ENCODE assay signal across 2 cellular contexts in the genomic region with DNA sequence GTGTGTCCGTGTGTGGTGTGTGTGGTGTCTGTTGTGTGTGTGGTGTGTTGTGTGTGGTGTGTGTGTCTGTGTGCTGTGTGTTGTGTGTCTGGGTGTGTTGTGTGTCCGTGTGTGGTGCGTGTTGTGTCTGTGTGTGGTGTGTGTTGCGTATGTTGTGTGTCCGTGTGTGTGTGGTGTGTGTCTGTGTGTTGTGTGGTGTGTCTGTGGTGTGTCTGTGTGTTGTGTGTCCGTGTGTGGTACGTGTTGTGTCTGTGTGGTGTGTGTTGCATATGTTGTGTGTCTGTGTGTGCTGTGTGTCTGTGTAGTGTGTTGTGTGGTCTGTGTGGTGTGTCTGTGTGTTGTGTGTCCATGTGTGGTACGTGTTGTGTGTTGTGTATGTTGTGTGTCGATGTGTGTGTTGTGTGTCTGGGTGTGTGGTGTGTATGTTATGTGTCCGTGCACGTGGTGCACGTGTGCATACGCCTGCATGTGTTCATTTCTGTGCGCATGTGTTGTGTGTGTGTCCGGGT.
TF ChIP-seq lines count a peak whose summit lies in the region.

No MANE protein-coding gene starts in this region.

TF ChIP-seq in HEK293, 187 proteins besides CTCF, POLR2A, EP300 and RAD21 (continued from another document and continues in another):
- TF ChIP-seq, protein P1, sequence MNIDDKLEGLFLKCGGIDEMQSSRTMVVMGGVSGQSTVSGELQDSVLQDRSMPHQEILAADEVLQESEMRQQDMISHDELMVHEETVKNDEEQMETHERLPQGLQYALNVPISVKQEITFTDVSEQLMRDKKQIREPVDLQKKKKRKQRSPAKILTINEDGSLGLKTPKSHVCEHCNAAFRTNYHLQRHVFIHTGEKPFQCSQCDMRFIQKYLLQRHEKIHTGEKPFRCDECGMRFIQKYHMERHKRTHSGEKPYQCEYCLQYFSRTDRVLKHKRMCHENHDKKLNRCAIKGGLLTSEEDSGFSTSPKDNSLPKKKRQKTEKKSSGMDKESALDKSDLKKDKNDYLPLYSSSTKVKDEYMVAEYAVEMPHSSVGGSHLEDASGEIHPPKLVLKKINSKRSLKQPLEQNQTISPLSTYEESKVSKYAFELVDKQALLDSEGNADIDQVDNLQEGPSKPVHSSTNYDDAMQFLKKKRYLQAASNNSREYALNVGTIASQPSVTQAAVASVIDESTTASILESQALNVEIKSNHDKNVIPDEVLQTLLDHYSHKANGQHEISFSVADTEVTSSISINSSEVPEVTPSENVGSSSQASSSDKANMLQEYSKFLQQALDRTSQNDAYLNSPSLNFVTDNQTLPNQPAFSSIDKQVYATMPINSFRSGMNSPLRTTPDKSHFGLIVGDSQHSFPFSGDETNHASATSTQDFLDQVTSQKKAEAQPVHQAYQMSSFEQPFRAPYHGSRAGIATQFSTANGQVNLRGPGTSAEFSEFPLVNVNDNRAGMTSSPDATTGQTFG (tag by site-specific recombination; IDR thresholded peaks at IDR 0.05; ENCODE audit: borderline replicate concordance), result 0 out of 2 replicates have a peak, but pooled peaks have one; percentile 67
- TF ChIP-seq, protein P2, sequence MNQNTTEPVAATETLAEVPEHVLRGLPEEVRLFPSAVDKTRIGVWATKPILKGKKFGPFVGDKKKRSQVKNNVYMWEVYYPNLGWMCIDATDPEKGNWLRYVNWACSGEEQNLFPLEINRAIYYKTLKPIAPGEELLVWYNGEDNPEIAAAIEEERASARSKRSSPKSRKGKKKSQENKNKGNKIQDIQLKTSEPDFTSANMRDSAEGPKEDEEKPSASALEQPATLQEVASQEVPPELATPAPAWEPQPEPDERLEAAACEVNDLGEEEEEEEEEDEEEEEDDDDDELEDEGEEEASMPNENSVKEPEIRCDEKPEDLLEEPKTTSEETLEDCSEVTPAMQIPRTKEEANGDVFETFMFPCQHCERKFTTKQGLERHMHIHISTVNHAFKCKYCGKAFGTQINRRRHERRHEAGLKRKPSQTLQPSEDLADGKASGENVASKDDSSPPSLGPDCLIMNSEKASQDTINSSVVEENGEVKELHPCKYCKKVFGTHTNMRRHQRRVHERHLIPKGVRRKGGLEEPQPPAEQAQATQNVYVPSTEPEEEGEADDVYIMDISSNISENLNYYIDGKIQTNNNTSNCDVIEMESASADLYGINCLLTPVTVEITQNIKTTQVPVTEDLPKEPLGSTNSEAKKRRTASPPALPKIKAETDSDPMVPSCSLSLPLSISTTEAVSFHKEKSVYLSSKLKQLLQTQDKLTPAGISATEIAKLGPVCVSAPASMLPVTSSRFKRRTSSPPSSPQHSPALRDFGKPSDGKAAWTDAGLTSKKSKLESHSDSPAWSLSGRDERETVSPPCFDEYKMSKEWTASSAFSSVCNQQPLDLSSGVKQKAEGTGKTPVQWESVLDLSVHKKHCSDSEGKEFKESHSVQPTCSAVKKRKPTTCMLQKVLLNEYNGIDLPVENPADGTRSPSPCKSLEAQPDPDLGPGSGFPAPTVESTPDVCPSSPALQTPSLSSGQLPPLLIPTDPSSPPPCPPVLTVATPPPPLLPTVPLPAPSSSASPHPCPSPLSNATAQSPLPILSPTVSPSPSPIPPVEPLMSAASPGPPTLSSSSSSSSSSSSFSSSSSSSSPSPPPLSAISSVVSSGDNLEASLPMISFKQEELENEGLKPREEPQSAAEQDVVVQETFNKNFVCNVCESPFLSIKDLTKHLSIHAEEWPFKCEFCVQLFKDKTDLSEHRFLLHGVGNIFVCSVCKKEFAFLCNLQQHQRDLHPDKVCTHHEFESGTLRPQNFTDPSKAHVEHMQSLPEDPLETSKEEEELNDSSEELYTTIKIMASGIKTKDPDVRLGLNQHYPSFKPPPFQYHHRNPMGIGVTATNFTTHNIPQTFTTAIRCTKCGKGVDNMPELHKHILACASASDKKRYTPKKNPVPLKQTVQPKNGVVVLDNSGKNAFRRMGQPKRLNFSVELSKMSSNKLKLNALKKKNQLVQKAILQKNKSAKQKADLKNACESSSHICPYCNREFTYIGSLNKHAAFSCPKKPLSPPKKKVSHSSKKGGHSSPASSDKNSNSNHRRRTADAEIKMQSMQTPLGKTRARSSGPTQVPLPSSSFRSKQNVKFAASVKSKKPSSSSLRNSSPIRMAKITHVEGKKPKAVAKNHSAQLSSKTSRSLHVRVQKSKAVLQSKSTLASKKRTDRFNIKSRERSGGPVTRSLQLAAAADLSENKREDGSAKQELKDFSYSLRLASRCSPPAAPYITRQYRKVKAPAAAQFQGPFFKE (tag by site-specific recombination; IDR thresholded peaks at IDR 0.05; ENCODE audit: borderline replicate concordance), result peak; percentile 28; the same call in 1 of the 2 replicates
- peak; percentile 79; the same call in 1 of the 2 replicates for TF ChIP-seq ZNF571 (tag by site-specific recombination; IDR thresholded peaks at IDR 0.05)
- TF ChIP-seq, protein P3, sequence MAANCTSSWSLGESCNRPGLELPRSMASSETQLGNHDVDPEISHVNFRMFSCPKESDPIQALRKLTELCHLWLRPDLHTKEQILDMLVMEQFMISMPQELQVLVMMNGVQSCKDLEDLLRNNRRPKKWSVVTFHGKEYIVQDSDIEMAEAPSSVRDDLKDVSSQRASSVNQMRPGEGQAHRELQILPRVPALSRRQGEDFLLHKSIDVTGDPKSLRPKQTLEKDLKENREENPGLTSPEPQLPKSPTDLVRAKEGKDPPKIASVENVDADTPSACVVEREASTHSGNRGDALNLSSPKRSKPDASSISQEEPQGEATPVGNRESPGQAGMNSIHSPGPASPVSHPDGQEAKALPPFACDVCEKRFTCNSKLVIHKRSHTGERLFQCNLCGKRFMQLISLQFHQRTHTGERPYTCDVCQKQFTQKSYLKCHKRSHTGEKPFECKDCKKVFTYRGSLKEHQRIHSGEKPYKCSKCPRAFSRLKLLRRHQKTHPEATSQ (tag by site-specific recombination; IDR thresholded peaks at IDR 0.05), result 0 out of 2 replicates have a peak, but pooled peaks have one; percentile 66
- TF ChIP-seq ZNF239 (tag by site-specific recombination; IDR thresholded peaks at IDR 0.05), result peak; percentile 27
- TF ChIP-seq, protein P4, sequence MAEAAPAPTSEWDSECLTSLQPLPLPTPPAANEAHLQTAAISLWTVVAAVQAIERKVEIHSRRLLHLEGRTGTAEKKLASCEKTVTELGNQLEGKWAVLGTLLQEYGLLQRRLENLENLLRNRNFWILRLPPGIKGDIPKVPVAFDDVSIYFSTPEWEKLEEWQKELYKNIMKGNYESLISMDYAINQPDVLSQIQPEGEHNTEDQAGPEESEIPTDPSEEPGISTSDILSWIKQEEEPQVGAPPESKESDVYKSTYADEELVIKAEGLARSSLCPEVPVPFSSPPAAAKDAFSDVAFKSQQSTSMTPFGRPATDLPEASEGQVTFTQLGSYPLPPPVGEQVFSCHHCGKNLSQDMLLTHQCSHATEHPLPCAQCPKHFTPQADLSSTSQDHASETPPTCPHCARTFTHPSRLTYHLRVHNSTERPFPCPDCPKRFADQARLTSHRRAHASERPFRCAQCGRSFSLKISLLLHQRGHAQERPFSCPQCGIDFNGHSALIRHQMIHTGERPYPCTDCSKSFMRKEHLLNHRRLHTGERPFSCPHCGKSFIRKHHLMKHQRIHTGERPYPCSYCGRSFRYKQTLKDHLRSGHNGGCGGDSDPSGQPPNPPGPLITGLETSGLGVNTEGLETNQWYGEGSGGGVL (tag by site-specific recombination; IDR thresholded peaks at IDR 0.05), result 0 out of 2 replicates have a peak, but pooled peaks have one; percentile 10

TF ChIP-seq in WTC11, 78 proteins besides CTCF, POLR2A, EP300 and RAD21 (continued from another document):
- TF ChIP-seq, protein P5, sequence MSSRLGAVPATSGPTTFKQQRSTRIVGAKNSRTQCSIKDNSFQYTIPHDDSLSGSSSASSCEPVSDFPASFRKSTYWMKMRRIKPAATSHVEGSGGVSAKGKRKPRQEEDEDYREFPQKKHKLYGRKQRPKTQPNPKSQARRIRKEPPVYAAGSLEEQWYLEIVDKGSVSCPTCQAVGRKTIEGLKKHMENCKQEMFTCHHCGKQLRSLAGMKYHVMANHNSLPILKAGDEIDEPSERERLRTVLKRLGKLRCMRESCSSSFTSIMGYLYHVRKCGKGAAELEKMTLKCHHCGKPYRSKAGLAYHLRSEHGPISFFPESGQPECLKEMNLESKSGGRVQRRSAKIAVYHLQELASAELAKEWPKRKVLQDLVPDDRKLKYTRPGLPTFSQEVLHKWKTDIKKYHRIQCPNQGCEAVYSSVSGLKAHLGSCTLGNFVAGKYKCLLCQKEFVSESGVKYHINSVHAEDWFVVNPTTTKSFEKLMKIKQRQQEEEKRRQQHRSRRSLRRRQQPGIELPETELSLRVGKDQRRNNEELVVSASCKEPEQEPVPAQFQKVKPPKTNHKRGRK (CRISPR knock-in tag; IDR thresholded peaks at IDR 0.05; ENCODE audit: borderline replicate concordance), result no peak
- TF ChIP-seq, protein P6, sequence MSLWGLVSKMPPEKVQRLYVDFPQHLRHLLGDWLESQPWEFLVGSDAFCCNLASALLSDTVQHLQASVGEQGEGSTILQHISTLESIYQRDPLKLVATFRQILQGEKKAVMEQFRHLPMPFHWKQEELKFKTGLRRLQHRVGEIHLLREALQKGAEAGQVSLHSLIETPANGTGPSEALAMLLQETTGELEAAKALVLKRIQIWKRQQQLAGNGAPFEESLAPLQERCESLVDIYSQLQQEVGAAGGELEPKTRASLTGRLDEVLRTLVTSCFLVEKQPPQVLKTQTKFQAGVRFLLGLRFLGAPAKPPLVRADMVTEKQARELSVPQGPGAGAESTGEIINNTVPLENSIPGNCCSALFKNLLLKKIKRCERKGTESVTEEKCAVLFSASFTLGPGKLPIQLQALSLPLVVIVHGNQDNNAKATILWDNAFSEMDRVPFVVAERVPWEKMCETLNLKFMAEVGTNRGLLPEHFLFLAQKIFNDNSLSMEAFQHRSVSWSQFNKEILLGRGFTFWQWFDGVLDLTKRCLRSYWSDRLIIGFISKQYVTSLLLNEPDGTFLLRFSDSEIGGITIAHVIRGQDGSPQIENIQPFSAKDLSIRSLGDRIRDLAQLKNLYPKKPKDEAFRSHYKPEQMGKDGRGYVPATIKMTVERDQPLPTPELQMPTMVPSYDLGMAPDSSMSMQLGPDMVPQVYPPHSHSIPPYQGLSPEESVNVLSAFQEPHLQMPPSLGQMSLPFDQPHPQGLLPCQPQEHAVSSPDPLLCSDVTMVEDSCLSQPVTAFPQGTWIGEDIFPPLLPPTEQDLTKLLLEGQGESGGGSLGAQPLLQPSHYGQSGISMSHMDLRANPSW (CRISPR knock-in tag; conservative IDR thresholded peaks at IDR 0.05; ENCODE audit: low read depth), result no peak
- no peak for TF ChIP-seq HMGA2 (CRISPR knock-in tag; IDR thresholded peaks at IDR 0.05)
- TF ChIP-seq, protein P7, sequence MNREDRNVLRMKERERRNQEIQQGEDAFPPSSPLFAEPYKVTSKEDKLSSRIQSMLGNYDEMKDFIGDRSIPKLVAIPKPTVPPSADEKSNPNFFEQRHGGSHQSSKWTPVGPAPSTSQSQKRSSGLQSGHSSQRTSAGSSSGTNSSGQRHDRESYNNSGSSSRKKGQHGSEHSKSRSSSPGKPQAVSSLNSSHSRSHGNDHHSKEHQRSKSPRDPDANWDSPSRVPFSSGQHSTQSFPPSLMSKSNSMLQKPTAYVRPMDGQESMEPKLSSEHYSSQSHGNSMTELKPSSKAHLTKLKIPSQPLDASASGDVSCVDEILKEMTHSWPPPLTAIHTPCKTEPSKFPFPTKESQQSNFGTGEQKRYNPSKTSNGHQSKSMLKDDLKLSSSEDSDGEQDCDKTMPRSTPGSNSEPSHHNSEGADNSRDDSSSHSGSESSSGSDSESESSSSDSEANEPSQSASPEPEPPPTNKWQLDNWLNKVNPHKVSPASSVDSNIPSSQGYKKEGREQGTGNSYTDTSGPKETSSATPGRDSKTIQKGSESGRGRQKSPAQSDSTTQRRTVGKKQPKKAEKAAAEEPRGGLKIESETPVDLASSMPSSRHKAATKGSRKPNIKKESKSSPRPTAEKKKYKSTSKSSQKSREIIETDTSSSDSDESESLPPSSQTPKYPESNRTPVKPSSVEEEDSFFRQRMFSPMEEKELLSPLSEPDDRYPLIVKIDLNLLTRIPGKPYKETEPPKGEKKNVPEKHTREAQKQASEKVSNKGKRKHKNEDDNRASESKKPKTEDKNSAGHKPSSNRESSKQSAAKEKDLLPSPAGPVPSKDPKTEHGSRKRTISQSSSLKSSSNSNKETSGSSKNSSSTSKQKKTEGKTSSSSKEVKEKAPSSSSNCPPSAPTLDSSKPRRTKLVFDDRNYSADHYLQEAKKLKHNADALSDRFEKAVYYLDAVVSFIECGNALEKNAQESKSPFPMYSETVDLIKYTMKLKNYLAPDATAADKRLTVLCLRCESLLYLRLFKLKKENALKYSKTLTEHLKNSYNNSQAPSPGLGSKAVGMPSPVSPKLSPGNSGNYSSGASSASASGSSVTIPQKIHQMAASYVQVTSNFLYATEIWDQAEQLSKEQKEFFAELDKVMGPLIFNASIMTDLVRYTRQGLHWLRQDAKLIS (CRISPR knock-in tag; IDR thresholded peaks at IDR 0.05; ENCODE audit: borderline replicate concordance), result no peak
- TF ChIP-seq, protein P8, sequence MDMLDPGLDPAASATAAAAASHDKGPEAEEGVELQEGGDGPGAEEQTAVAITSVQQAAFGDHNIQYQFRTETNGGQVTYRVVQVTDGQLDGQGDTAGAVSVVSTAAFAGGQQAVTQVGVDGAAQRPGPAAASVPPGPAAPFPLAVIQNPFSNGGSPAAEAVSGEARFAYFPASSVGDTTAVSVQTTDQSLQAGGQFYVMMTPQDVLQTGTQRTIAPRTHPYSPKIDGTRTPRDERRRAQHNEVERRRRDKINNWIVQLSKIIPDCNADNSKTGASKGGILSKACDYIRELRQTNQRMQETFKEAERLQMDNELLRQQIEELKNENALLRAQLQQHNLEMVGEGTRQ (CRISPR knock-in tag; IDR thresholded peaks at IDR 0.05), result no peak
- no peak for TF ChIP-seq MYBL2 (CRISPR knock-in tag; IDR thresholded peaks at IDR 0.05)
